ENCODE assay signal across 13 cellular contexts in genomic region chrX:12021708-12022107, GRCh38.
A peak's percentile ranks its signal among the peaks of the same experiment; 100 is the strongest.
DNase-seq lines count a peak whose midpoint lies in the region; TF ChIP-seq lines count a peak whose summit lies in the region.
"Had no signal": no experiment of that assay in that cellular context is flagged by ENCODE, and none has a peak within 500 bp of the region (broad histone marks: within the 10 kb centered on the region; RNA-seq: fewer than 3 reads in every experiment).

No MANE protein-coding gene starts in this region.

- H3K27me3 ChIP-seq in cardiac muscle cell (no peaks in the 10 kb centered on the region), left ventricle myocardium inferior (ENCODE audit: low read depth) (no peaks in the 10 kb centered on the region), trophoblast cell (ENCODE audit: insufficient read depth, low read length) (no peaks in the 10 kb centered on the region)

- H3K4ac ChIP-seq in trophoblast cell (ENCODE audit: low read depth, low read length), result no peak overlapping the region

- H4K8ac ChIP-seq in trophoblast cell (ENCODE audit: low read depth, low read length), result no peak overlapping the region

- no peak overlapping the region for H2AFZ ChIP-seq in trophoblast cell (ENCODE audit: insufficient read depth, low read length, poor library complexity)

- no peak overlapping the region for H2BK12ac ChIP-seq in trophoblast cell (ENCODE audit: low read length)

- H3K27ac ChIP-seq in cardiac muscle cell, result no peak overlapping the region
- H3K27ac ChIP-seq in left ventricle myocardium inferior (replicated peaks), result no peak overlapping the region
- H3K27ac ChIP-seq in trophoblast cell (ENCODE audit: low read depth, low read length), result no peak overlapping the region
- H3K27ac ChIP-seq: BLaER1 treated with 17β-estradiol and CSF1 and Interleukin-3, amounts not matched to agents 10 nM and 100 nM had no signal

- no peaks in the 10 kb centered on the region for H3K79me2 ChIP-seq in trophoblast cell (ENCODE audit: control insufficient read depth, insufficient read depth, low read length, poor library complexity)

- no peak overlapping the region for H4K91ac ChIP-seq in trophoblast cell (ENCODE audit: low read depth, low read length)

- no peak overlapping the region for H3K18ac ChIP-seq in trophoblast cell (ENCODE audit: low read length)

- H3K23ac ChIP-seq in trophoblast cell (ENCODE audit: low read length), result no peak overlapping the region

- no peak overlapping the region for H2BK5ac ChIP-seq in trophoblast cell (ENCODE audit: low read depth, low read length, poor library complexity)

- DNase-seq in cardiac muscle cell (ENCODE audit: low read depth in 1 of 2, low spot score in 1 of 2) (peak; percentile 34 to 38), left ventricle myocardium inferior (no peak), fibroblast of the aortic adventitia (ENCODE audit: low read depth) (peak; percentile 11), left kidney (ENCODE audit: low read depth, low spot score) (peak; percentile 3), trophoblast cell (no peak), activated gamma-delta T cell treated with Interleukin-2 at 50 U/mL for 16 hours (no peak)
- no peak for DNase-seq in activated naive CD4-positive, alpha-beta T cell treated with anti-CD3 and anti-CD28 coated beads, Interleukin-2, amount 50 U/mL, for 16 hours
- DNase-seq: ACHN; CD4-positive, CD25-positive, alpha-beta regulatory T cell; DMS 273 treated with DMSO at 0.1 percent for 48 hours; HCEC 1CT; HFFc6 had no signal

- no peak overlapping the region for H3K4me2 ChIP-seq in trophoblast cell (ENCODE audit: low read length)
- H3K4me2 ChIP-seq: BLaER1 treated with 17β-estradiol and CSF1 and Interleukin-3, amounts not matched to agents 10 nM and 100 nM had no signal

- intact Hi-C loops in left ventricle myocardium inferior (cut with micrococcal nuclease), result no loop called here

- H3K79me1 ChIP-seq in trophoblast cell (ENCODE audit: low read length), result no peaks in the 10 kb centered on the region

- H3K4me1 ChIP-seq in cardiac muscle cell (ENCODE audit: low read depth), result no peaks in the 10 kb centered on the region
- no peaks in the 10 kb centered on the region for H3K4me1 ChIP-seq in left ventricle myocardium inferior
- H3K4me1 ChIP-seq in trophoblast cell (ENCODE audit: control insufficient read depth in 1 of 2, insufficient read depth in 2 of 2, low read length in 2 of 2), result no peaks in the 10 kb centered on the region
- H3K4me1 ChIP-seq: BLaER1 treated with 17β-estradiol and CSF1 and Interleukin-3, amounts not matched to agents 10 nM and 100 nM had no signal

- no peak overlapping the region for H4K12ac ChIP-seq in trophoblast cell (ENCODE audit: low read depth, low read length)

- H2BK120ac ChIP-seq in trophoblast cell (ENCODE audit: insufficient read depth, low read length, poor library complexity), result no peak overlapping the region

- H3K4me3 ChIP-seq in cardiac muscle cell, result no peak overlapping the region
- no peak overlapping the region for H3K4me3 ChIP-seq in left ventricle myocardium inferior
- H3K4me3 ChIP-seq in fibroblast of the aortic adventitia (ENCODE audit: low read depth, low read length), result no peak overlapping the region
- H3K4me3 ChIP-seq in trophoblast cell (ENCODE audit: low read depth, low read length), result no peak overlapping the region
- H3K4me3 ChIP-seq: BLaER1 treated with 17β-estradiol and CSF1 and Interleukin-3, amounts not matched to agents 10 nM and 100 nM had no signal

- H3K14ac ChIP-seq in trophoblast cell (ENCODE audit: low read length), result no peak overlapping the region

- H3K9ac ChIP-seq in trophoblast cell (ENCODE audit: low read length), result no peak overlapping the region
- H3K9ac ChIP-seq: BLaER1 treated with 17β-estradiol and CSF1 and Interleukin-3, amounts not matched to agents 10 nM and 100 nM had no signal

- TF ChIP-seq CTCF in cardiac muscle cell (IDR thresholded peaks at IDR 0.05; ENCODE audit: low read depth, low read length), result no peak
- no peak for TF ChIP-seq CTCF in left ventricle myocardium inferior (IDR thresholded peaks at IDR 0.05; ENCODE audit: borderline replicate concordance)
- TF ChIP-seq CTCF in fibroblast of the aortic adventitia (IDR thresholded peaks at IDR 0.05; ENCODE audit: insufficient read depth, low read length), result no peak

- no peaks in the 10 kb centered on the region for H3K9me3 ChIP-seq in cardiac muscle cell (ENCODE audit: low read depth)
- no peaks in the 10 kb centered on the region for H3K9me3 ChIP-seq in left ventricle myocardium inferior (replicated peaks)
- H3K9me3 ChIP-seq in trophoblast cell (ENCODE audit: insufficient read depth, low read depth, low read length), result no peaks in the 10 kb centered on the region
- H3K9me3 ChIP-seq: BLaER1 treated with 17β-estradiol and CSF1 and Interleukin-3, amounts not matched to agents 10 nM and 100 nM had no signal

- no peaks in the 10 kb centered on the region for H3K36me3 ChIP-seq in cardiac muscle cell
- no peaks in the 10 kb centered on the region for H3K36me3 ChIP-seq in left ventricle myocardium inferior
- no peaks in the 10 kb centered on the region for H3K36me3 ChIP-seq in trophoblast cell (ENCODE audit: control insufficient read depth in 1 of 2, insufficient read depth in 2 of 2, low read length in 2 of 2)
- H3K36me3 ChIP-seq: BLaER1 treated with 17β-estradiol and CSF1 and Interleukin-3, amounts not matched to agents 10 nM and 100 nM had no signal

- no CpG with 5 or more reads among the region's 1 CpG for WGBS in trophoblast cell (ENCODE audit: extremely low coverage, insufficient coverage, insufficient read length)

- H2AK5ac ChIP-seq in trophoblast cell (ENCODE audit: low read length), result no peak overlapping the region

Comparison
In these comparisons a context has a peak if more than half of its experiments do, and no peak if none do; other contexts are left out.
1. DNase-seq: peak in cardiac muscle cell (2 of 2), fibroblast of the aortic adventitia (single experiment) and left kidney (single experiment); none in left ventricle myocardium inferior (single experiment), trophoblast cell (0 of 2), activated gamma-delta T cell treated with Interleukin-2 at 50 U/mL for 16 hours (single experiment) and activated naive CD4-positive, alpha-beta T cell treated with anti-CD3 and anti-CD28 coated beads, Interleukin-2, amount 50 U/mL, for 16 hours (single experiment).